In the genomic region with DNA sequence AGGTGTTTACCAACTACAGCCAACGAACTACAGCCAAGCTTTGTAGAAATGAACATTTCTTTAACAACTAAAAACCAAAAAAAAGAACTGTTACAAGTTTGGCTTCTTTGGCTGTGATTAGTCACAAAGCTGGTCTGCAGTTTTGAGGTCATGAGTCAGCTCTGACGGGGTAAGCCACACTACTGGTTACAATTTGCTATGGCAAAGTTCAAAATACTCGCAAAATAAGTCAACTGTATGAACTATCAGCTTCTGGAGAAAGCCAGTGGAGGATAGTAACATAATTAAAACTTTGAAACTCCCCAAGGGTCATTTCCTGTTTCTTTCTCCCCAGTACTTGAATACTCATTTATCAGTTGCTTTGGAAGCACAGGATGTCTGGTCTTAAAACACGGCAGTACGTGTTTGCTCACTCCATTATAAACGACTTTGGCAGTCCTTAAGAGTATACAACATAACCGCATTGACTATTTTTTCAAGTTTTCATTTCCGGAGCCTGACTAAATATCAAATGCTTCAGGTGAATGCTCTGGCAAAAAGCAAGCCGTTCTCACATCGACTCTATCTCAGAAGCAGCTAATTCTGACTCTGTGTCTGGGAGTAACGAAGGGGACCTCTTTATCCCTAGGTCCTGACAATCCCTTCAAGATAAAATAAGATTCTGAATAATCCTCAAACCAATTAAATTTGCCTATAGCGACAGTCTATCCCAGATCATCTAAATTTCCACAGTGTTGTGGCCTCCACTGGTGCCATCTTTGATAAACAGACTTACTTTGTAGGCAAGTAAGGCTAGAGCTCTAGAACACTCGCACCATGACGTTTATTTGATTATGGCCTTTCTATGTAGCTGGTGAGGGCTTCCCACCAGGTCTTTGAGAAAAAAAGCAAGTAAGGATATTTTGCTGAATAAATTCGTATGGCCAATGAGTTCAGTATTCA, we compare ENCODE assay signal across 8 cellular contexts. TPM values are rescaled to one million over a fixed set of nuclear protein-coding genes. Genes with fewer than 3 reads are reported as not detected.
DNase-seq lines count a peak whose midpoint lies in the region; ATAC-seq and TF ChIP-seq lines count a peak whose summit lies in the region.

No MANE protein-coding gene starts in this region.

- POLR2A ChIA-PET in AG04450 (lab: Yijun Ruan, JAX): interaction anchor here (0.6 to 2.5 kb wide), 5 partner anchors 10 to 359 kb away, joined by 3 to 16 read pairs (median 3); partner anchors contain the start of gene PHLDA1

- H3K27ac ChIP-seq in AG04450 (ENCODE audit: low read depth, low read length) (peak overlapping the region; percentile 96), epithelial cell of prostate (peak overlapping the region; percentile 100), caudate nucleus (ENCODE audit: low read depth, low read length) (no peak overlapping the region)

- no peaks in the 10 kb centered on the region for H3K27me3 Mint-ChIP-seq in activated CD4-positive, alpha-beta T cell treated with anti-CD3 and anti-CD28 coated beads, Interleukin-2, amount 10 ng/mL, durations not matched to agents 24 days and 14 days

- CTCF ChIA-PET in AG04450 (lab: Charles Lee): interaction anchor here (0.7 to 1.1 kb wide), 3 partner anchors 8 to 514 kb away, joined by 3 read pairs; no protein-coding TSS in a partner anchor

- DNase-seq in AG04450 (ENCODE audit: low read depth, low spot score) (peak; percentile 93), epithelial cell of prostate (ENCODE audit: low read depth, low spot score) (peak; percentile 82), sciatic nerve (ENCODE audit: low spot score) (no peak), caudate nucleus (lab: John Stamatoyannopoulos, UW) (no peak), NCI-H345 treated with DMSO at 0.1 percent for 48 hours (lab: John Stamatoyannopoulos, UW; ENCODE audit: unreplicated experiment) (no peak)
- DNase-seq in Jurkat, Clone E6-1 (ENCODE audit: low read depth, low spot score): peak; percentile 28
- peak; percentile 91 for DNase-seq in activated CD4-positive, alpha-beta T cell treated with anti-CD3 and anti-CD28 coated beads, Interleukin-2, amount 10 ng/mL, durations not matched to agents 24 days and 14 days

- TF ChIP-seq CTCF in AG04450 (IDR thresholded peaks at IDR 0.05; ENCODE audit: low read depth, low read length): no peak

- peak overlapping the region; percentile 98 for H3K27ac Mint-ChIP-seq in activated CD4-positive, alpha-beta T cell treated with anti-CD3 and anti-CD28 coated beads, Interleukin-2, amount 10 ng/mL, durations not matched to agents 24 days and 14 days

- H3K36me3 Mint-ChIP-seq in activated CD4-positive, alpha-beta T cell treated with anti-CD3 and anti-CD28 coated beads, Interleukin-2, amount 10 ng/mL, durations not matched to agents 24 days and 14 days (ENCODE audit: low read depth): peaks cover 12% of the 10 kb centered on the region

- intact Hi-C loops in activated CD4-positive, alpha-beta T cell treated with anti-CD3 and anti-CD28 coated beads, Interleukin-2, amount 10 ng/mL, durations not matched to agents 24 days and 14 days (cut with micrococcal nuclease): loop anchor here (1.0 kb wide), 9 partner anchors 10 to 537 kb away; partner anchors contain the start of gene PHLDA1
- intact Hi-C loops in sciatic nerve (cut with DNase I): no loop called here

- peaks cover 5% of the 10 kb centered on the region for H3K9me3 Mint-ChIP-seq in activated CD4-positive, alpha-beta T cell treated with anti-CD3 and anti-CD28 coated beads, Interleukin-2, amount 10 ng/mL, durations not matched to agents 24 days and 14 days

- H3K4me3 Mint-ChIP-seq in activated CD4-positive, alpha-beta T cell treated with anti-CD3 and anti-CD28 coated beads, Interleukin-2, amount 10 ng/mL, durations not matched to agents 24 days and 14 days: peak overlapping the region; percentile 72

- H3K27me3 ChIP-seq in AG04450 (ENCODE audit: control insufficient read depth, insufficient read depth, low read length): no peaks in the 10 kb centered on the region

- H3K4me1 Mint-ChIP-seq in activated CD4-positive, alpha-beta T cell treated with anti-CD3 and anti-CD28 coated beads, Interleukin-2, amount 10 ng/mL, durations not matched to agents 24 days and 14 days: peaks cover 51% of the 10 kb centered on the region

- ATAC-seq in GM19463 (IDR thresholded peaks at IDR 0.05; ENCODE audit: unreplicated experiment) (peak; percentile 46), sciatic nerve (peak; percentile 79)

- no peaks in the 10 kb centered on the region for H3K9me3 ChIP-seq in AG04450 (ENCODE audit: control insufficient read depth, insufficient read depth, low read length)

- no peak overlapping the region for H3K4me3 ChIP-seq in AG04450 (ENCODE audit: low read depth, low read length)
- no peak overlapping the region for H3K4me3 ChIP-seq in Jurkat, Clone E6-1 (ENCODE audit: low read length)

RNA-seq across cellular contexts. Expression of gene PHLDA1, which starts 10.6 kb away (rescaled TPM):
- polyA plus RNA-seq in AG04450 (2011; rRNA removed): 89.0 and 99.5 TPM in 2 replicates
- 106 and 118 TPM in 2 replicates for polyA minus RNA-seq in AG04450 (2011; rRNA and poly(A)+ RNA removed)
- polyA plus RNA-seq in Jurkat, Clone E6-1 (2012; ENCODE audit: insufficient read depth, insufficient read length): 0.49 TPM
- 59.6 and 60.7 TPM in 2 replicates for total RNA-seq in activated CD4-positive, alpha-beta T cell treated with anti-CD3 and anti-CD28 coated beads, Interleukin-2, amount 10 ng/mL, durations not matched to agents 24 days and 14 days
- total RNA-seq in sciatic nerve: 34.2 TPM

Comparison
In these comparisons a context has a peak if more than half of its experiments do, and no peak if none do; other contexts are left out.
1. DNase-seq: peak in AG04450 (single experiment), Jurkat, Clone E6-1 (single experiment), activated CD4-positive, alpha-beta T cell treated with anti-CD3 and anti-CD28 coated beads, Interleukin-2, amount 10 ng/mL, durations not matched to agents 24 days and 14 days (single experiment) and epithelial cell of prostate (single experiment); none in sciatic nerve (single experiment), caudate nucleus (0 of 61) and NCI-H345 treated with DMSO at 0.1 percent for 48 hours (single experiment).